Comparison of ENCODE assay signal across 1 cellular context in genomic region chr19:12800344-12800732, GRCh38.
A peak's percentile ranks its signal among the peaks of the same experiment; 100 is the strongest.
TF ChIP-seq lines count a peak whose summit lies in the region.

No MANE protein-coding gene starts in this region.

TF ChIP-seq in HepG2, 621 proteins besides CTCF, POLR2A, EP300 and RAD21:
- TF ChIP-seq RXRB (CRISPR knock-in tag; IDR thresholded peaks at IDR 0.05; ENCODE audit: borderline replicate concordance) (no peak), SP4 (CRISPR knock-in tag; IDR thresholded peaks at IDR 0.05) (0 out of 2 replicates have a peak, but pooled peaks have one; percentile 10), DR1 (CRISPR knock-in tag; IDR thresholded peaks at IDR 0.05) (no peak)
